8 cellular contexts compared by ENCODE assay signal in the genomic region with DNA sequence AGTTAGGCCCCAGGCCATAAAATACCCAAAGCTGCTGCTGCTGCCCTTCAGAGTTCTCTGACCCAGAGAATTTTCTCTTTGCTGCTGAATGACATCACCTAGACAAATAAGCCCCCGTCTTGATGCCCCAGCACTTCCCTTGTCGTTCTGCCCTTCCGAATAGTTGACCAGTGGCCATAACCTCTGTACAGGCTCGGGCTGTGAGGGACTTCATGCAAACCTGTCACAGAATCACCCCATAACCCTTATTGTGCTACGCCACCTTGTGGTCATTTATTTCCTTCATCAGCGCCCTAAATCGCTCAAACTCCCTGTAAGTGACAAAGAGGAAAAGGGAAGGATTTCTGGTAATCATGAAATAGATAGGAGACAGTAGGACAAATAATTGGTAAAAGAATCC. TPM values are rescaled to one million over a fixed set of nuclear protein-coding genes. Genes with fewer than 3 reads are reported as not detected.
DNase-seq lines count a peak whose midpoint lies in the region; ATAC-seq and TF ChIP-seq lines count a peak whose summit lies in the region.

No MANE protein-coding gene starts in this region.

- no peak overlapping the region for H3K9ac ChIP-seq in NT2/D1 (ENCODE audit: insufficient read length, low read depth)

- H3K4me3 ChIP-seq in NT2/D1 (ENCODE audit: insufficient read length, low read depth) (no peak overlapping the region), left ventricle myocardium inferior (no peak overlapping the region)

- H3K36me3 ChIP-seq in NT2/D1 (ENCODE audit: insufficient read depth, insufficient read length, low read length) (no peaks in the 10 kb centered on the region), left ventricle myocardium inferior (no peaks in the 10 kb centered on the region)

- intact Hi-C loops in left ventricle myocardium inferior (cut with micrococcal nuclease) = loop anchor here (10.0 kb wide), 1 partner anchor 191 kb away; a partner anchor contains a TSS

- DNase-seq in GF-D8 (lab: John Stamatoyannopoulos, UW) (peak; percentile 20), HUDEP-2 (lab: John Stamatoyannopoulos, UW; ENCODE audit: unreplicated experiment in 76 of 76) (peak in 43 of 76 experiments; percentile 0 to 54 (median 16)), NT2/D1 (ENCODE audit: low read depth, low spot score) (peak; percentile 67), left ventricle myocardium inferior (no peak), renal cortical epithelial cell (ENCODE audit: low read depth) (peak; percentile 60), NK-92 (lab: John Stamatoyannopoulos, UW; ENCODE audit: unreplicated experiment) (no peak)
- DNase-seq in activated naive CD4-positive, alpha-beta T cell treated with anti-CD3 and anti-CD28 coated beads, Interleukin-2, amount 50 U/mL, for 72 hours (ENCODE audit: low spot score in 2 of 2) = peak in 1 of 2 donors; percentile 25

- H3K9me3 ChIP-seq in NT2/D1 (ENCODE audit: insufficient read depth, low read length) (0 out of 2 replicates have a peak, but pooled peaks cover 9% of the 10 kb centered on the region), left ventricle myocardium inferior (replicated peaks) (no peaks in the 10 kb centered on the region)

- peak; percentile 63 for TF ChIP-seq CTCF in left ventricle myocardium inferior (IDR thresholded peaks at IDR 0.05; ENCODE audit: borderline replicate concordance)

- no peaks in the 10 kb centered on the region for H3K27me3 ChIP-seq in NT2/D1 (ENCODE audit: insufficient read depth, insufficient read length)
- no peaks in the 10 kb centered on the region for H3K27me3 ChIP-seq in left ventricle myocardium inferior (ENCODE audit: low read depth)

- peak; percentile 33 to 59 for ATAC-seq in activated naive CD4-positive, alpha-beta T cell treated with anti-CD3 and anti-CD28 coated beads, Interleukin-2, amount 50 U/mL, for 72 hours
- ATAC-seq in GM19035 (IDR thresholded peaks at IDR 0.05; ENCODE audit: unreplicated experiment) = no peak

- H3K27ac ChIP-seq in left ventricle myocardium inferior (replicated peaks) = peak overlapping the region; percentile 59

- H3K36me3 Mint-ChIP-seq in activated naive CD4-positive, alpha-beta T cell treated with anti-CD3 and anti-CD28 coated beads, Interleukin-2, amount 50 U/mL, for 72 hours = no peaks in the 10 kb centered on the region

- H3K4me1 ChIP-seq in NT2/D1 (ENCODE audit: insufficient read depth, insufficient read length) (no peaks in the 10 kb centered on the region), left ventricle myocardium inferior (peaks cover 9% of the 10 kb centered on the region)

- peak overlapping the region in 1 of 2 donors; percentile 7 for H3K27ac Mint-ChIP-seq in activated naive CD4-positive, alpha-beta T cell treated with anti-CD3 and anti-CD28 coated beads, Interleukin-2, amount 50 U/mL, for 72 hours

- H3K9me3 Mint-ChIP-seq in activated naive CD4-positive, alpha-beta T cell treated with anti-CD3 and anti-CD28 coated beads, Interleukin-2, amount 50 U/mL, for 72 hours = peaks cover 0 to 5% of the 10 kb centered on the region in 2 donors

RNA-seq across cellular contexts. Expression of a gene that starts 18.8 kb away (rescaled TPM):
- total RNA-seq in activated naive CD4-positive, alpha-beta T cell treated with anti-CD3 and anti-CD28 coated beads, Interleukin-2, amount 50 U/mL, for 72 hours = not detected
- total RNA-seq in left ventricle myocardium inferior = not detected
- total RNA-seq in renal cortical epithelial cell = not detected in 2 replicates

RNA-seq across cellular contexts. Expression of a gene that starts 21.8 kb away (rescaled TPM):
- total RNA-seq in activated naive CD4-positive, alpha-beta T cell treated with anti-CD3 and anti-CD28 coated beads, Interleukin-2, amount 50 U/mL, for 72 hours = 10 to 100 TPM in 1 of 2 donors, 1 to 10 TPM in 1; 7.2 to 14.0 TPM
- total RNA-seq in left ventricle myocardium inferior (3.2 TPM), renal cortical epithelial cell (3.3 and 10.0 TPM in 2 replicates)

RNA-seq across cellular contexts. Expression of a gene that starts 45.9 kb away (rescaled TPM):
- total RNA-seq in activated naive CD4-positive, alpha-beta T cell treated with anti-CD3 and anti-CD28 coated beads, Interleukin-2, amount 50 U/mL, for 72 hours = 1 to 10 TPM; 2.3 to 3.0 TPM
- 3.2 TPM for total RNA-seq in left ventricle myocardium inferior
- total RNA-seq in renal cortical epithelial cell = 1.7 TPM in 2 replicates

Comparison
In these comparisons a context has a peak if more than half of its experiments do, and no peak if none do; other contexts are left out.
1. DNase-seq: peak in GF-D8 (single experiment), HUDEP-2 (43 of 76), NT2/D1 (single experiment) and renal cortical epithelial cell (single experiment); none in left ventricle myocardium inferior (single experiment) and NK-92 (single experiment).